Comparison of ENCODE assay signal across 10 cellular contexts in the genomic region with DNA sequence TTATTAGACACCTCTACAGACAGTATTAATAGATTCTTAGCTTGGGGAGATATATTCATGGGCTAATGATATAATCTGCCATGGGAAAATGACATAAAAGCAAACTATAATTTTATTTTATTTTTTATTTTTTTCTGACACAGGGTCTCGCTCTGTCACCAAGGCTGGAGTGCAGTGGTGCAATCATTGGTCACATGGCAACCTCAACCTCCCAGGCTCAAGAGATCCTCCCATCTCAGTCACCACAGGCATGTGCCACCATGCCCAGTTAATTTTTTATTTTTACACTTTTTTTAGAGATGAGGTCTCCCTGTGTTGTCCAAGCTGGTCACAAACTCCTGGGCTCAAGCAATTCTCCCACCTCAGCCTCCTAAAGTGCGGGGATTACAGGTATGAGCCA. TPM values are rescaled to one million over a fixed set of nuclear protein-coding genes. Genes with fewer than 3 reads are reported as not detected.
A peak's percentile ranks its signal among the peaks of the same experiment; 100 is the strongest.
DNase-seq lines count a peak whose midpoint lies in the region; ATAC-seq and TF ChIP-seq lines count a peak whose summit lies in the region.
"Had no signal": no experiment of that assay in that cellular context is flagged by ENCODE, and none has a peak within 500 bp of the region (broad histone marks: within the 10 kb centered on the region; RNA-seq: fewer than 3 reads in every experiment).

No MANE protein-coding gene starts in this region.

- H3K27ac ChIP-seq in VCaP (peak overlapping the region; percentile 88), tibial nerve (peak overlapping the region; percentile 32 to 69 (median 59))

- no peak for TF ChIP-seq EP300 in tibial nerve (IDR thresholded peaks at IDR 0.05)

- H3K27me3 Mint-ChIP-seq in activated T-cell treated with anti-CD3 and anti-CD28 coated beads, Interleukin-2, amount 50 U/mL, for 24 hours: no peaks in the 10 kb centered on the region

- WGBS in tibial nerve, 2 donors: 88 to 89% methylated on average over 2 of the region's 2 CpGs

- no peak for TF ChIP-seq CTCF in VCaP (conservative IDR thresholded peaks at IDR 0.05)
- TF ChIP-seq CTCF in tibial nerve (IDR thresholded peaks at IDR 0.05): no peak

- no peak overlapping the region for H3K27ac Mint-ChIP-seq in activated T-cell treated with anti-CD3 and anti-CD28 coated beads, Interleukin-2, amount 50 U/mL, for 24 hours

- no peak for DNase-seq in activated T-cell treated with anti-CD3 and anti-CD28 coated beads, Interleukin-2, amount 50 U/mL, for 24 hours
- DNase-seq in activated T-cell treated with anti-CD3 and anti-CD28 coated beads, Interleukin-2, amount 50 U/mL, for 48 hours: no peak
- DNase-seq in left kidney (ENCODE audit: low read depth, low spot score): peak; percentile 56
- peak in 1 of 2 donors; percentile 36 for DNase-seq in tibial nerve (ENCODE audit: low spot score in 2 of 2)
- no peak for DNase-seq in NCI-H1436 treated with DMSO at 0.1 percent for 48 hours (lab: John Stamatoyannopoulos, UW)
- DNase-seq in NCI-H1092 (lab: John Stamatoyannopoulos, UW): no peak
- DNase-seq: BE2C, NCI-H187 had no signal

- no peaks in the 10 kb centered on the region for H3K9me3 ChIP-seq in tibial nerve
- H3K9me3 ChIP-seq: BE2C had no signal

- no peaks in the 10 kb centered on the region for H3K36me3 ChIP-seq in tibial nerve
- H3K36me3 ChIP-seq: BE2C had no signal

- no peaks in the 10 kb centered on the region for H3K9me3 Mint-ChIP-seq in activated T-cell treated with anti-CD3 and anti-CD28 coated beads, Interleukin-2, amount 50 U/mL, for 24 hours

- H3K4me1 Mint-ChIP-seq in activated T-cell treated with anti-CD3 and anti-CD28 coated beads, Interleukin-2, amount 50 U/mL, for 24 hours (ENCODE audit: low read depth): peaks cover 71% of the 10 kb centered on the region

- no peak for ATAC-seq in HG02884 (IDR thresholded peaks at IDR 0.05; ENCODE audit: unreplicated experiment)

- peaks cover 0 to 98% (median 56%) of the 10 kb centered on the region in 4 donors for H3K4me1 ChIP-seq in tibial nerve

- H3K36me3 Mint-ChIP-seq in activated T-cell treated with anti-CD3 and anti-CD28 coated beads, Interleukin-2, amount 50 U/mL, for 24 hours (ENCODE audit: low read depth): no peaks in the 10 kb centered on the region

- H3K4me3 Mint-ChIP-seq in activated T-cell treated with anti-CD3 and anti-CD28 coated beads, Interleukin-2, amount 50 U/mL, for 24 hours: peak overlapping the region; percentile 76

- H3K4me3 ChIP-seq in tibial nerve: no peak overlapping the region

- no peaks in the 10 kb centered on the region for H3K27me3 ChIP-seq in tibial nerve
- H3K27me3 ChIP-seq: BE2C had no signal

- TF ChIP-seq POLR2A in tibial nerve (IDR thresholded peaks at IDR 0.05): no peak

RNA-seq across cellular contexts. Expression of a gene that starts 39.3 kb away (rescaled TPM):
- total RNA-seq in tibial nerve: 100 to 1,000 TPM; 232 to 245 (median 243) TPM
